In genomic region chr9:21801683-21802417, GRCh38 we compare ENCODE assay signal across 8 cellular contexts. TPM values are rescaled to one million over a fixed set of nuclear protein-coding genes. Genes with fewer than 3 reads are reported as not detected.
A peak's percentile ranks its signal among the peaks of the same experiment; 100 is the strongest.
DNase-seq lines count a peak whose midpoint lies in the region; ATAC-seq and TF ChIP-seq lines count a peak whose summit lies in the region.

No MANE protein-coding gene starts in this region.

- ATAC-seq in GM19463 (IDR thresholded peaks at IDR 0.05; ENCODE audit: unreplicated experiment) (peak; percentile 7), HG03558 (IDR thresholded peaks at IDR 0.05; ENCODE audit: extremely low read depth, unreplicated experiment) (peak; percentile 3), left lobe of liver (peak; percentile 60)
- ATAC-seq in stimulated activated naive CD8-positive, alpha-beta T cell treated with anti-CD3 and anti-CD28 coated beads, Interleukin-15, Interleukin-2, amounts not matched to agents 100 U/mL and 50 U/mL, for 24 hours = peak; percentile 1

- peak overlapping the region; percentile 60 for H3K27ac ChIP-seq in SJSA1
- peak overlapping the region; percentile 27 to 96 (median 91) for H3K27ac ChIP-seq in dorsolateral prefrontal cortex

- H3K27me3 ChIP-seq in SJSA1 (replicated peaks) (no peaks in the 10 kb centered on the region), dorsolateral prefrontal cortex (no peaks in the 10 kb centered on the region)

- peaks cover 8% of the 10 kb centered on the region for H3K36me3 ChIP-seq in SJSA1

- no peaks in the 10 kb centered on the region for H3K9me3 ChIP-seq in SJSA1 (replicated peaks)

- peaks cover 4% of the 10 kb centered on the region; the same call in 1 of the 2 replicates for H3K4me1 ChIP-seq in SJSA1 (replicated peaks)

- DNase-seq in DMS53 (lab: John Stamatoyannopoulos, UW) (peak; percentile 87), SJSA1 (ENCODE audit: low read depth in 1 of 2, low spot score in 2 of 2) (peak; percentile 68 to 79), dorsolateral prefrontal cortex (peak; percentile 46 to 76 (median 62)), left lobe of liver (ENCODE audit: low spot score) (peak; percentile 73), NAMALWA (ENCODE audit: low spot score) (no peak)
- DNase-seq in stimulated activated naive CD8-positive, alpha-beta T cell treated with anti-CD3 and anti-CD28 coated beads, Interleukin-15, Interleukin-2, amounts not matched to agents 100 U/mL and 50 U/mL, for 24 hours = peak; percentile 40

- peak in 1 of 56 donors; percentile 8 for TF ChIP-seq CTCF in dorsolateral prefrontal cortex (IDR thresholded peaks at IDR 0.05 in 54 of 56, conservative IDR thresholded peaks at IDR 0.05 in 2 of 56; ENCODE audit: low read depth in 1 of 56, partially characterized antibody in 56 of 56)

- peak overlapping the region; percentile 77 for H3K4me3 ChIP-seq in SJSA1
- peak overlapping the region; percentile 56 to 94 (median 82) for H3K4me3 ChIP-seq in dorsolateral prefrontal cortex

- intact Hi-C loops in dorsolateral prefrontal cortex (cut with DNase I) = loop anchor here (5.0 kb wide), 2 partner anchors 465 to 480 kb away; partner anchors contain the start of gene KLHL9 (in 1 of the 2)

RNA-seq across cellular contexts. Expression of gene MTAP, which starts 0.6 kb away (rescaled TPM):
- 5.9 and 20.3 TPM in 2 replicates for total RNA-seq in SJSA1 (2014; rRNA removed; shearing (Covaris generic))
- total RNA-seq in dorsolateral prefrontal cortex (10 to 100 TPM; 15.1 to 48.5 (median 26.3) TPM), left lobe of liver (15.1 TPM)

Comparison
In these comparisons a context has a peak if more than half of its experiments do, and no peak if none do; other contexts are left out.
1. ATAC-seq: peak in every context shown above with its lines; median percentile 60 in left lobe of liver; 7 in GM19463; 3 in HG03558; 1 in stimulated activated naive CD8-positive, alpha-beta T cell treated with anti-CD3 and anti-CD28 coated beads, Interleukin-15, Interleukin-2, amounts not matched to agents 100 U/mL and 50 U/mL, for 24 hours.